In the genomic region with DNA sequence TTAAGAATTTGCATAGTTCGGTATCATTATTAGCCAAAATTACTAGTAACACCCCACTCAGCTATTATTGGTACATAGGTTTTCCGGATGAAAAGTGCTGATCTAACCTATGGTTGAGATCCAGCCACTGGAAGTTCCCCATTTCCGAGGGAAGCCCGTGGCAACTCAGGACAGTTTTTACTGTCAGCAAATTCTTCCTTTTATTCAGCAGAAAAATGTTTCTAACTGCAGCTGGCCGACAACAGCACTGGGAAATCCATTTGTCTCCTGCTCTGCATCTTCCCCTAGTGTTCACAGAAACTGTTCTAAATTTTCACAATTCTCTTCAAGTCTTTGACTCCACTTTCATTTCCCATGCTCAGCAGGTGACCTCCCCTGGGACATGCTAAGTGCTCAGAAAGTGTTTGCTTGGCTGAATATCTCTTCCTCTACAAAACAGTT, we compare ENCODE assay signal across 9 cellular contexts. TPM values are rescaled to one million over a fixed set of nuclear protein-coding genes. Genes with fewer than 3 reads are reported as not detected.
A peak's percentile ranks its signal among the peaks of the same experiment; 100 is the strongest.
DNase-seq lines count a peak whose midpoint lies in the region; ATAC-seq and TF ChIP-seq lines count a peak whose summit lies in the region.
"Had no signal": no experiment of that assay in that cellular context is flagged by ENCODE, and none has a peak within 500 bp of the region (broad histone marks: within the 10 kb centered on the region; RNA-seq: fewer than 3 reads in every experiment).

No MANE protein-coding gene starts in this region.

- H3K4me3 ChIP-seq in endodermal cell (ENCODE audit: low read length): no peak overlapping the region
- no peak overlapping the region for H3K4me3 ChIP-seq in lower leg skin (ENCODE audit: low read depth, poor library complexity, severe bottlenecking)
- H3K4me3 ChIP-seq: body of pancreas had no signal

- H3K4me1 ChIP-seq in endodermal cell (ENCODE audit: control insufficient read depth, insufficient read depth, low read length): peaks cover 3% of the 10 kb centered on the region

- peaks cover 43% of the 10 kb centered on the region for H3K4me1 Mint-ChIP-seq in endodermal cell

- H3K36me3 Mint-ChIP-seq in endodermal cell (ENCODE audit: low read depth): no peaks in the 10 kb centered on the region

- no peaks in the 10 kb centered on the region for H3K27me3 Mint-ChIP-seq in endodermal cell (ENCODE audit: insufficient read depth)

- no peaks in the 10 kb centered on the region for H3K27me3 ChIP-seq in endodermal cell (ENCODE audit: control insufficient read depth, insufficient read depth, low read length, poor library complexity, severe bottlenecking)
- H3K27me3 ChIP-seq: body of pancreas had no signal

- no peak overlapping the region for H3K27ac Mint-ChIP-seq in endodermal cell

- H3K9me3 Mint-ChIP-seq in endodermal cell: peaks cover 3% of the 10 kb centered on the region

- no peak for TF ChIP-seq CTCF in endodermal cell (conservative IDR thresholded peaks at IDR 0.05)
- no peak for TF ChIP-seq CTCF in lower leg skin (IDR thresholded peaks at IDR 0.05)

- DNase-seq in endodermal cell (peak; percentile 67), lower leg skin (ENCODE audit: low spot score in 2 of 2) (no peak), NCI-H82 treated with DMSO at 0.1 percent for 48 hours (lab: John Stamatoyannopoulos, UW; ENCODE audit: unreplicated experiment) (no peak), mesenteric fat pad (ENCODE audit: low spot score) (no peak)
- no peak for DNase-seq in stimulated activated naive CD4-positive, alpha-beta T cell treated with Interleukin-2 at 50 U/mL for 16 hours (lab: John Stamatoyannopoulos, UW)

- H3K27ac ChIP-seq in endodermal cell (ENCODE audit: low read depth, low read length): no peak overlapping the region
- H3K27ac ChIP-seq: body of pancreas had no signal

- H3K36me3 ChIP-seq in endodermal cell (ENCODE audit: control insufficient read depth, insufficient read depth, low read length): no peaks in the 10 kb centered on the region

- no peak overlapping the region for H3K9ac ChIP-seq in endodermal cell (ENCODE audit: extremely low read depth, low read length, poor library complexity, severe bottlenecking)

- no peaks in the 10 kb centered on the region for H3K9me3 ChIP-seq in endodermal cell (ENCODE audit: control insufficient read depth, low read length)
- H3K9me3 ChIP-seq: body of pancreas had no signal

- H3K4me3 Mint-ChIP-seq in endodermal cell: no peak overlapping the region

- ATAC-seq in GM18502 (IDR thresholded peaks at IDR 0.05; ENCODE audit: poor library complexity, unreplicated experiment) (peak; percentile 70), GM21447 (IDR thresholded peaks at IDR 0.05; ENCODE audit: unreplicated experiment) (peak; percentile 75), HG03432 (IDR thresholded peaks at IDR 0.05; ENCODE audit: unreplicated experiment) (peak; percentile 80)
- ATAC-seq: body of pancreas had no signal

- intact Hi-C loops in lower leg skin (cut with DNase I; ENCODE audit: low total_unique reads): no loop called here

- TF ChIP-seq POLR2A in lower leg skin (IDR thresholded peaks at IDR 0.05): no peak

- 83 to 89% methylated on average over 5 of the region's 5 CpGs for WGBS in endodermal cell (ENCODE audit: insufficient coverage in 1 of 2, insufficient read length in 1 of 2), 2 experiments
- WGBS in lower leg skin, 2 donors: 26 to 32% methylated on average over 5 of the region's 5 CpGs

RNA-seq across cellular contexts. Expression of gene MMD, which starts 15.6 kb away (rescaled TPM):
- 10 to 100 TPM; 40.1 to 40.2 TPM for total RNA-seq in endodermal cell
- polyA plus RNA-seq in endodermal cell (2013, experiment 1 of 2): 57.9 TPM
- polyA plus RNA-seq in endodermal cell (2013, experiment 2 of 2): 59.9 TPM
- 1 to 10 TPM; 3.2 to 9.7 (median 6.8) TPM for total RNA-seq in lower leg skin
- 190 TPM for total RNA-seq in mesenteric fat pad
